5 cellular contexts compared by ENCODE assay signal in the genomic region with DNA sequence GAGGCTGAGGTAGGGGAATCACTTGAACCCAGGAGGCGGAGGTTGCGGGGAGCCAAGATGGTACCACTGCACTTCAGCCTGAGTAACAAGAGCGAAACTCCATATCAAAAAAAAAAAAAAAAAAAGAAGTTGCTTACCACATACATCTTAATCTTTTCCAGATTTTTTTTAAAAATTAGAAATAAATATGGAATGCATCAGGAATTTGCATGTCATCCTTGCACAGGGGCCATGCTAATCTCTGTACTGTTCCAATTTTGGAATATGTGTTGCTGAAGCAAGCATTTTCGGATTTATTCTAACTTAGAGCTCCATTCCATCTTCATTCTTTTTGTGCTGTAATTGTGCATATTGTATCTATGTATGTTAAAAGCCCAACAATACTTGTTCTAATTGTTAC.
"Had no signal": no experiment of that assay in that cellular context is flagged by ENCODE, and none has a peak within 500 bp of the region (broad histone marks: within the 10 kb centered on the region; RNA-seq: fewer than 3 reads in every experiment).

No MANE protein-coding gene starts in this region.

- H3K4me1 Mint-ChIP-seq: GM23338 had no signal

- ATAC-seq: GM23338, HepG2 had no signal

- H3K27ac Mint-ChIP-seq: GM23338, H9, IgD-negative memory B cell had no signal

- DNase-seq: H9, HCEC 1CT had no signal

- H3K4me3 Mint-ChIP-seq: GM23338, H9, IgD-negative memory B cell had no signal

- H3K27me3 Mint-ChIP-seq: IgD-negative memory B cell had no signal

- H3K9me3 Mint-ChIP-seq: GM23338, H9, IgD-negative memory B cell had no signal
